Comparison of ENCODE assay signal across 21 cellular contexts in genomic region chr11:83317757-83318548, GRCh38. TPM values are rescaled to one million over a fixed set of nuclear protein-coding genes. Genes with fewer than 3 reads are reported as not detected.
DNase-seq lines count a peak whose midpoint lies in the region; ATAC-seq, FAIRE-seq and TF ChIP-seq lines count a peak whose summit lies in the region.
"Had no signal": no experiment of that assay in that cellular context is flagged by ENCODE, and none has a peak within 500 bp of the region (broad histone marks: within the 10 kb centered on the region; RNA-seq: fewer than 3 reads in every experiment).

No MANE protein-coding gene starts in this region.

- no peaks in the 10 kb centered on the region for H3K27me3 ChIP-seq in WERI-Rb-1 (ENCODE audit: insufficient read depth, low read depth, severe bottlenecking)
- H3K27me3 ChIP-seq in hepatocyte = no peaks in the 10 kb centered on the region
- H3K27me3 ChIP-seq in lower lobe of right lung (ENCODE audit: low read depth) = no peaks in the 10 kb centered on the region
- H3K27me3 ChIP-seq: BE2C, Peyer's patch, SJCRH30 had no signal

- H3K4me2 ChIP-seq in hepatocyte = peak overlapping the region; percentile 20

- DNase-seq in D341Med (ENCODE audit: low spot score) = peak; percentile 45
- DNase-seq in GM19239 (ENCODE audit: insufficient read length, low spot score) = peak; percentile 22
- peak; percentile 43 for DNase-seq in WERI-Rb-1
- no peak for DNase-seq in hepatocyte (ENCODE audit: low spot score)
- no peak for DNase-seq in immature natural killer cell
- DNase-seq in substantia nigra (lab: John Stamatoyannopoulos, UW) = no peak
- no peak for DNase-seq in lower lobe of right lung
- DNase-seq: BE2C; EL; Kasumi-1; MM.1S; NCI-H1048; NCI-H1417 treated with DMSO at 0.1 percent for 48 hours; NCI-H187; NCI-H446; NCI-H526 treated with DMSO at 0.1 percent for 48 hours; NK-92 treated with Interleukin-12 subunit alpha and Interleukin-12 subunit beta, amount 100 ng/mL, for 24 hours; Peyer's patch; SJCRH30 had no signal

- H3K27ac ChIP-seq in WERI-Rb-1 = no peak overlapping the region; the same call in 1 of the 2 replicates
- peak overlapping the region; percentile 42 for H3K27ac ChIP-seq in hepatocyte
- H3K27ac ChIP-seq in substantia nigra (ENCODE audit: low read depth, low read length, poor library complexity, severe bottlenecking) = no peak overlapping the region
- no peak overlapping the region for H3K27ac ChIP-seq in lower lobe of right lung
- H3K27ac ChIP-seq: Peyer's patch, SJCRH30 had no signal

- no peaks in the 10 kb centered on the region for H3K9me2 ChIP-seq in hepatocyte (replicated peaks; ENCODE audit: insufficient read depth)

- intact Hi-C loops in lower lobe of right lung (cut with DNase I) = no loop called here

- peaks cover 10% of the 10 kb centered on the region for H3K4me1 ChIP-seq in hepatocyte (ENCODE audit: insufficient read depth)
- H3K4me1 ChIP-seq in lower lobe of right lung = no peaks in the 10 kb centered on the region
- H3K4me1 ChIP-seq: BE2C, Peyer's patch, SJCRH30 had no signal

- H3K27me3 Mint-ChIP-seq in immature natural killer cell (ENCODE audit: low read depth in 3 of 3) = peaks cover 2 to 11% (median 7%) of the 10 kb centered on the region in 3 donors

- peaks cover 0 to 2% (median 0%) of the 10 kb centered on the region in 6 donors for H3K9me3 Mint-ChIP-seq in immature natural killer cell

- no peaks in the 10 kb centered on the region for H3K36me3 Mint-ChIP-seq in immature natural killer cell

- H4K20me1 ChIP-seq in hepatocyte (ENCODE audit: insufficient read depth, poor library complexity, severe bottlenecking) = no peaks in the 10 kb centered on the region

- H3K4me3 ChIP-seq in WERI-Rb-1 (ENCODE audit: low read depth, low read length) (no peak overlapping the region), hepatocyte (no peak overlapping the region), lower lobe of right lung (no peak overlapping the region)
- H3K4me3 ChIP-seq: HAP-1, Peyer's patch, SJCRH30 had no signal

- no peak for ATAC-seq in HG03521 (IDR thresholded peaks at IDR 0.05; ENCODE audit: unreplicated experiment)
- ATAC-seq in lower lobe of right lung = no peak

- H3K36me3 ChIP-seq in WERI-Rb-1 (no peaks in the 10 kb centered on the region), hepatocyte (replicated peaks; ENCODE audit: insufficient read depth, low read depth) (no peaks in the 10 kb centered on the region), lower lobe of right lung (no peaks in the 10 kb centered on the region)
- H3K36me3 ChIP-seq: BE2C, HAP-1, Peyer's patch, SJCRH30 had no signal

- no peak overlapping the region for H3K27ac Mint-ChIP-seq in immature natural killer cell

- no peaks in the 10 kb centered on the region for H3K4me1 Mint-ChIP-seq in immature natural killer cell

- no peak for FAIRE-seq in GM19239 (lab: Jason Lieb, UNC)

- H3K4me3 Mint-ChIP-seq in immature natural killer cell = no peak overlapping the region

- no peaks in the 10 kb centered on the region for H3K9me3 ChIP-seq in WERI-Rb-1 (ENCODE audit: severe bottlenecking)
- no peaks in the 10 kb centered on the region for H3K9me3 ChIP-seq in hepatocyte (ENCODE audit: low read depth)
- no peaks in the 10 kb centered on the region for H3K9me3 ChIP-seq in lower lobe of right lung
- H3K9me3 ChIP-seq: BE2C, HAP-1 had no signal

- H2AFZ ChIP-seq in hepatocyte = no peak overlapping the region

- WGBS in hepatocyte (ENCODE audit: low lambda C conversion rate, missing lambda C conversion rate) = 81% methylated on average over 6 of the region's 7 CpGs

- H3K79me2 ChIP-seq in hepatocyte = no peaks in the 10 kb centered on the region

- TF ChIP-seq CTCF in WERI-Rb-1 (IDR thresholded peaks at IDR 0.05; ENCODE audit: low read depth, low read length) (no peak), hepatocyte (IDR thresholded peaks at IDR 0.05; ENCODE audit: poor library complexity) (no peak), lower lobe of right lung (IDR thresholded peaks at IDR 0.05) (no peak)

RNA-seq across cellular contexts. Expression of gene CCDC90B, which starts 31.8 kb away (rescaled TPM):
- total RNA-seq in hepatocyte (42.4 and 45.7 TPM in 2 replicates), lower lobe of right lung (30.0 TPM)
- polyA plus RNA-seq in hepatocyte (47.8 and 50.9 TPM in 2 replicates), immature natural killer cell (10 to 100 TPM; 42.2 to 64.4 (median 50.5) TPM)

Comparison
In these comparisons a context has a peak if more than half of its experiments do, and no peak if none do; other contexts are left out.
1. DNase-seq: peak in D341Med (single experiment), GM19239 (single experiment) and WERI-Rb-1 (single experiment); none in hepatocyte (single experiment), immature natural killer cell (0 of 3), substantia nigra (0 of 49) and lower lobe of right lung (single experiment).